Comparison of ENCODE assay signal across 2 cellular contexts in the genomic region with DNA sequence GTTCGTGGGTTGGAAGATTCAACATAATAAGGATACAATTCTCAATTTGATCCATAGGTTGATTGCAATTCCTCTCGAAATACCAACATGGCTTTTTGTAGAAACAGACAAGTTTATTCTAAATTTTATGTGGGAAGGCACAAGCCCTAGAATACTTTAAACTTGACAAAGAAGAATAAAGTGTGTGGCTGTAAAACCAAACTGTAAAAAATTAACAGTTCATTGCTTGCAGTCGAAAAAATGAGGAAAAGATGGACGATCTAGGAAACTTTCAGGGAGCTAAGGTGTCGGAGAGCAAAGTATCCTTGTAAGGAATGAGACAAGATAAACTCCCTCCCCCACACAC.
TF ChIP-seq lines count a peak whose summit lies in the region.

No MANE protein-coding gene starts in this region.

TF ChIP-seq in HEK293, 187 proteins besides CTCF, POLR2A, EP300 and RAD21:
- TF ChIP-seq ZNF138 (tag by site-specific recombination; IDR thresholded peaks at IDR 0.05; ENCODE audit: borderline replicate concordance) (no peak), ZNF354C (tag by site-specific recombination; IDR thresholded peaks at IDR 0.05; ENCODE audit: borderline replicate concordance, low read depth) (no peak), PRDM2 (tag by site-specific recombination; IDR thresholded peaks at IDR 0.05; ENCODE audit: borderline replicate concordance) (no peak), ZNF324 (tag by site-specific recombination; IDR thresholded peaks at IDR 0.05) (no peak), PRDM10 (tag by site-specific recombination; IDR thresholded peaks at IDR 0.05) (0 out of 2 replicates have a peak, but pooled peaks have one; percentile 40), ZNF549 (tag by site-specific recombination; IDR thresholded peaks at IDR 0.05) (no peak), ZNF514 (tag by site-specific recombination; IDR thresholded peaks at IDR 0.05) (no peak)
- TF ChIP-seq, protein P1, sequence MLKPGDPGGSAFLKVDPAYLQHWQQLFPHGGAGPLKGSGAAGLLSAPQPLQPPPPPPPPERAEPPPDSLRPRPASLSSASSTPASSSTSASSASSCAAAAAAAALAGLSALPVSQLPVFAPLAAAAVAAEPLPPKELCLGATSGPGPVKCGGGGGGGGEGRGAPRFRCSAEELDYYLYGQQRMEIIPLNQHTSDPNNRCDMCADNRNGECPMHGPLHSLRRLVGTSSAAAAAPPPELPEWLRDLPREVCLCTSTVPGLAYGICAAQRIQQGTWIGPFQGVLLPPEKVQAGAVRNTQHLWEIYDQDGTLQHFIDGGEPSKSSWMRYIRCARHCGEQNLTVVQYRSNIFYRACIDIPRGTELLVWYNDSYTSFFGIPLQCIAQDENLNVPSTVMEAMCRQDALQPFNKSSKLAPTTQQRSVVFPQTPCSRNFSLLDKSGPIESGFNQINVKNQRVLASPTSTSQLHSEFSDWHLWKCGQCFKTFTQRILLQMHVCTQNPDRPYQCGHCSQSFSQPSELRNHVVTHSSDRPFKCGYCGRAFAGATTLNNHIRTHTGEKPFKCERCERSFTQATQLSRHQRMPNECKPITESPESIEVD (tag by site-specific recombination; IDR thresholded peaks at IDR 0.05) = peak; percentile 54
- TF ChIP-seq, protein P2, sequence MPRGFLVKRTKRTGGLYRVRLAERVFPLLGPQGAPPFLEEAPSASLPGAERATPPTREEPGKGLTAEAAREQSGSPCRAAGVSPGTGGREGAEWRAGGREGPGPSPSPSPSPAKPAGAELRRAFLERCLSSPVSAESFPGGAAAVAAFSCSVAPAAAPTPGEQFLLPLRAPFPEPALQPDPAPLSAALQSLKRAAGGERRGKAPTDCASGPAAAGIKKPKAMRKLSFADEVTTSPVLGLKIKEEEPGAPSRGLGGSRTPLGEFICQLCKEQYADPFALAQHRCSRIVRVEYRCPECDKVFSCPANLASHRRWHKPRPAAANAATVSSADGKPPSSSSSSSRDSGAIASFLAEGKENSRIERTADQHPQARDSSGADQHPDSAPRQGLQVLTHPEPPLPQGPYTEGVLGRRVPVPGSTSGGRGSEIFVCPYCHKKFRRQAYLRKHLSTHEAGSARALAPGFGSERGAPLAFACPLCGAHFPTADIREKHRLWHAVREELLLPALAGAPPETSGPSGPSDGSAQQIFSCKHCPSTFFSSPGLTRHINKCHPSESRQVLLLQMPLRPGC (tag by site-specific recombination; IDR thresholded peaks at IDR 0.05) = no peak
TF ChIP-seq in HEK293: peak in this region for 2.

TF ChIP-seq in K562, 482 proteins besides CTCF, POLR2A, EP300 and RAD21:
- TF ChIP-seq RBM15 (IDR thresholded peaks at IDR 0.05; ENCODE audit: insufficient read depth, low read length) (no peak), ZNF324 (CRISPR knock-in tag; IDR thresholded peaks at IDR 0.05) (no peak), CBX2 (IDR thresholded peaks at IDR 0.05; ENCODE audit: insufficient read depth, low read length, poor library complexity, severe bottlenecking) (peak; percentile 61), ZNF212 (CRISPR knock-in tag; IDR thresholded peaks at IDR 0.05) (no peak), TGIF2 (CRISPR knock-in tag; IDR thresholded peaks at IDR 0.05) (no peak)
- TF ChIP-seq, protein P3, sequence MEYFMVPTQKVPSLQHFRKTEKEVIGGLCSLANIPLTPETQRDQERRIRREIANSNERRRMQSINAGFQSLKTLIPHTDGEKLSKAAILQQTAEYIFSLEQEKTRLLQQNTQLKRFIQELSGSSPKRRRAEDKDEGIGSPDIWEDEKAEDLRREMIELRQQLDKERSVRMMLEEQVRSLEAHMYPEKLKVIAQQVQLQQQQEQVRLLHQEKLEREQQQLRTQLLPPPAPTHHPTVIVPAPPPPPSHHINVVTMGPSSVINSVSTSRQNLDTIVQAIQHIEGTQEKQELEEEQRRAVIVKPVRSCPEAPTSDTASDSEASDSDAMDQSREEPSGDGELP (CRISPR knock-in tag; IDR thresholded peaks at IDR 0.05; ENCODE audit: borderline replicate concordance) = no peak
- TF ChIP-seq, protein P4, sequence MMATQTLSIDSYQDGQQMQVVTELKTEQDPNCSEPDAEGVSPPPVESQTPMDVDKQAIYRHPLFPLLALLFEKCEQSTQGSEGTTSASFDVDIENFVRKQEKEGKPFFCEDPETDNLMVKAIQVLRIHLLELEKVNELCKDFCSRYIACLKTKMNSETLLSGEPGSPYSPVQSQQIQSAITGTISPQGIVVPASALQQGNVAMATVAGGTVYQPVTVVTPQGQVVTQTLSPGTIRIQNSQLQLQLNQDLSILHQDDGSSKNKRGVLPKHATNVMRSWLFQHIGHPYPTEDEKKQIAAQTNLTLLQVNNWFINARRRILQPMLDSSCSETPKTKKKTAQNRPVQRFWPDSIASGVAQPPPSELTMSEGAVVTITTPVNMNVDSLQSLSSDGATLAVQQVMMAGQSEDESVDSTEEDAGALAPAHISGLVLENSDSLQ (IDR thresholded peaks at IDR 0.05) = no peak
TF ChIP-seq in K562: peak in this region for 1.
